In genomic region chr5:180643191-180643851, GRCh38 we compare ENCODE assay signal across 1 cellular context.
TF ChIP-seq lines count a peak whose summit lies in the region.

No MANE protein-coding gene starts in this region.

TF ChIP-seq in SK-N-SH, 30 proteins besides CTCF, POLR2A, EP300 and RAD21 (continued from another document):
- TF ChIP-seq REST (IDR thresholded peaks at IDR 0.05; ENCODE audit: low read depth, low read length) (no peak), NRF1 (IDR thresholded peaks at IDR 0.05; ENCODE audit: low read depth, low read length) (no peak), ZBTB33 (IDR thresholded peaks at IDR 0.05; ENCODE audit: borderline replicate concordance, low read depth) (no peak), FOXM1 (IDR thresholded peaks at IDR 0.05; ENCODE audit: low read depth) (no peak), USF1 (IDR thresholded peaks at IDR 0.05; ENCODE audit: borderline replicate concordance, low read depth) (no peak), EZH2phosphoT487 (IDR thresholded peaks at IDR 0.05; ENCODE audit: borderline replicate concordance, low read depth) (no peak), FOSL2 (IDR thresholded peaks at IDR 0.05; ENCODE audit: borderline replicate concordance, low read depth) (no peak)
TF ChIP-seq in SK-N-SH: peak in this region for 0.
